27 cellular contexts compared by ENCODE assay signal in the genomic region with DNA sequence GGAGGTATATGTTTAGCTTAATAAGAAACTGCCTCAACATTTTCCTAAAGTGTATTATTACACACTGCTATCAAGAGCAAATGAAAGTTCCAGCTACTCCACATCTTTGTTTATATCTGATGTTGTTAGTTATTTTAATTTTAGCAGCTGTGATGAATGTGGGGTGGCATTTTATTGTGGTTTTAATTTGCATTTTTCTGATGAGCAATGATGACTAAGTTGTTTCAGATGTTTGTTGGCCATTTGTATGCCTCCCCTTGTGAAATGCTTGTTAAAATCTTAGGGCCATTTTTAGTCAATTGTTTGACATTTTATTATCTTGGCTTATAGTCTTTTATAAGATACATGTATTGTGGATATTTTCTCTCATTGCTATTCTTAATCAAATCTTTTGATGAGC.
A peak's percentile ranks its signal among the peaks of the same experiment; 100 is the strongest.
DNase-seq lines count a peak whose midpoint lies in the region; ATAC-seq, FAIRE-seq and TF ChIP-seq lines count a peak whose summit lies in the region.
"Had no signal": no experiment of that assay in that cellular context is flagged by ENCODE, and none has a peak within 500 bp of the region (broad histone marks: within the 10 kb centered on the region; RNA-seq: fewer than 3 reads in every experiment).

No MANE protein-coding gene starts in this region.

- no peaks in the 10 kb centered on the region for H3K27me3 ChIP-seq in astrocyte (ENCODE audit: insufficient read depth, low read length)
- H3K27me3 ChIP-seq: vagina had no signal

- no peak overlapping the region for H3K9ac ChIP-seq in astrocyte (ENCODE audit: low read length)

- no peak for TF ChIP-seq CTCF in HFFc6 (IDR thresholded peaks at IDR 0.05)
- no peak for TF ChIP-seq CTCF in astrocyte (IDR thresholded peaks at IDR 0.05; ENCODE audit: insufficient read depth, low read depth, low read length)
- no peak for TF ChIP-seq CTCF in fibroblast of villous mesenchyme (IDR thresholded peaks at IDR 0.05; ENCODE audit: insufficient read depth, low read depth, low read length)
- no peak for TF ChIP-seq CTCF in RWPE1 (conservative IDR thresholded peaks at IDR 0.05; ENCODE audit: low read depth)

- FAIRE-seq in astrocyte (lab: Jason Lieb, UNC) = no peak
- FAIRE-seq: D721Med had no signal

- H2AFZ ChIP-seq in astrocyte (ENCODE audit: low read depth, low read length) = no peak overlapping the region
- H2AFZ ChIP-seq: GM23338, hepatocyte had no signal

- DNase-seq in AG08395 (ENCODE audit: low spot score) = peak; percentile 36
- DNase-seq in HFFc6 = peak; percentile 4
- DNase-seq in astrocyte (ENCODE audit: low read depth) = peak; percentile 66
- peak; percentile 38 for DNase-seq in fibroblast of villous mesenchyme (ENCODE audit: low read depth)
- DNase-seq in T1000 (lab: John Stamatoyannopoulos, UW) = no peak
- no peak for DNase-seq in stimulated activated naive CD4-positive, alpha-beta T cell treated with Interleukin-2 at 50 U/mL for 16 hours (lab: John Stamatoyannopoulos, UW)
- DNase-seq in RWPE1 (ENCODE audit: low spot score) = no peak
- DNase-seq: ACHN; activated CD4-positive, alpha-beta T cell treated with anti-CD3 and anti-CD28 coated beads, Interleukin-2, amount 50 U/mL, for 48 hours; activated naive CD4-positive, alpha-beta T cell; effector CD4-positive, alpha-beta T cell; KBM-7; lower lobe of right lung; NCI-H1048; NCI-H1930; NCI-H2227 treated with DMSO at 0.1 percent for 48 hours; NCI-H82; nucleus accumbens; stimulated activated CD8-positive, alpha-beta memory T cell treated with anti-CD3 and anti-CD28 coated beads, Interleukin-4, amount 100 ng/mL, for 48 hours; T-helper 17 cell had no signal

- H3K27ac ChIP-seq in astrocyte (ENCODE audit: low read depth, low read length) (peak overlapping the region; percentile 23), RWPE1 (no peak overlapping the region)
- H3K27ac ChIP-seq: C4-2B, hepatocyte, lower lobe of right lung, vagina, VCaP had no signal

- no peaks in the 10 kb centered on the region for H3K4me1 Mint-ChIP-seq in HFFc6 (ENCODE audit: low read depth)
- no peaks in the 10 kb centered on the region for H3K4me1 Mint-ChIP-seq in astrocyte (ENCODE audit: low read depth, unreplicated experiment)
- H3K4me1 Mint-ChIP-seq: GM23338 had no signal

- no peak overlapping the region for H3K4me3 Mint-ChIP-seq in HFFc6
- H3K4me3 Mint-ChIP-seq in astrocyte (ENCODE audit: unreplicated experiment) = no peak overlapping the region
- H3K4me3 Mint-ChIP-seq: GM23338, T-helper 17 cell had no signal

- ATAC-seq in HG03354 (IDR thresholded peaks at IDR 0.05; ENCODE audit: poor library complexity, severe bottlenecking, unreplicated experiment) = no peak
- ATAC-seq: GM23338, lower lobe of right lung, T-helper 17 cell had no signal

- no peaks in the 10 kb centered on the region for H3K79me2 ChIP-seq in astrocyte (ENCODE audit: insufficient read depth, low read length)
- H3K79me2 ChIP-seq: hepatocyte had no signal

- POLR2A ChIA-PET in RWPE1 (lab: Yijun Ruan, JAX; ENCODE audit: low non-redundant PET) = no interaction called here

- no peaks in the 10 kb centered on the region; the same call in 1 of the 2 replicates for H3K27me3 Mint-ChIP-seq in HFFc6 (ENCODE audit: insufficient read depth)
- H3K27me3 Mint-ChIP-seq in astrocyte (ENCODE audit: low read depth, unreplicated experiment) = peaks cover 13% of the 10 kb centered on the region

- no peaks in the 10 kb centered on the region for H3K4me1 ChIP-seq in astrocyte (ENCODE audit: insufficient read depth, low read length)
- H3K4me1 ChIP-seq: lower lobe of right lung, vagina had no signal

- H3K9me3 Mint-ChIP-seq in HFFc6 (peaks cover 2% of the 10 kb centered on the region; the same call in 1 of the 2 replicates), astrocyte (ENCODE audit: unreplicated experiment) (no peaks in the 10 kb centered on the region)
- H3K9me3 Mint-ChIP-seq: GM23338 had no signal

- no peaks in the 10 kb centered on the region for H4K20me1 ChIP-seq in astrocyte (ENCODE audit: insufficient read depth, low read length)

- H3K4me2 ChIP-seq in astrocyte (ENCODE audit: low read length) = no peak overlapping the region
- H3K4me2 ChIP-seq: GM23338, hepatocyte had no signal

- H3K9me3 ChIP-seq in astrocyte (ENCODE audit: insufficient read depth, low read depth, low read length) = no peaks in the 10 kb centered on the region
- H3K9me3 ChIP-seq: lower lobe of right lung, vagina had no signal

- no peaks in the 10 kb centered on the region for H3K36me3 ChIP-seq in astrocyte (ENCODE audit: insufficient read depth, low read length)
- H3K36me3 ChIP-seq: lower lobe of right lung, vagina had no signal

- H3K4me3 ChIP-seq in astrocyte (ENCODE audit: insufficient read depth, low read depth, low read length) = no peak overlapping the region
- no peak overlapping the region for H3K4me3 ChIP-seq in fibroblast of villous mesenchyme (ENCODE audit: low read depth, low read length)
- H3K4me3 ChIP-seq: GM23338, hepatocyte, lower lobe of right lung, vagina had no signal

- CTCF ChIA-PET in RWPE1 (lab: Yijun Ruan, JAX) = interaction anchor here (0.5 kb wide), 1 partner anchor 372 kb away, joined by 4 read pairs; no protein-coding TSS in a partner anchor

- H3K36me3 Mint-ChIP-seq in HFFc6 (ENCODE audit: low read depth) = no peaks in the 10 kb centered on the region
- H3K36me3 Mint-ChIP-seq in astrocyte (ENCODE audit: low read depth, unreplicated experiment) = no peaks in the 10 kb centered on the region

- H3K27ac Mint-ChIP-seq in HFFc6 = no peak overlapping the region
- H3K27ac Mint-ChIP-seq in astrocyte (ENCODE audit: unreplicated experiment) = no peak overlapping the region
- H3K27ac Mint-ChIP-seq: GM23338, T-helper 17 cell had no signal

Comparison
In these comparisons a context has a peak if more than half of its experiments do, and no peak if none do; other contexts are left out.
1. DNase-seq: peak in AG08395 (single experiment), HFFc6 (single experiment), astrocyte (single experiment) and fibroblast of villous mesenchyme (single experiment); none in T1000 (single experiment), stimulated activated naive CD4-positive, alpha-beta T cell treated with Interleukin-2 at 50 U/mL for 16 hours (single experiment) and RWPE1 (single experiment).